17 cellular contexts compared by ENCODE assay signal in the genomic region with DNA sequence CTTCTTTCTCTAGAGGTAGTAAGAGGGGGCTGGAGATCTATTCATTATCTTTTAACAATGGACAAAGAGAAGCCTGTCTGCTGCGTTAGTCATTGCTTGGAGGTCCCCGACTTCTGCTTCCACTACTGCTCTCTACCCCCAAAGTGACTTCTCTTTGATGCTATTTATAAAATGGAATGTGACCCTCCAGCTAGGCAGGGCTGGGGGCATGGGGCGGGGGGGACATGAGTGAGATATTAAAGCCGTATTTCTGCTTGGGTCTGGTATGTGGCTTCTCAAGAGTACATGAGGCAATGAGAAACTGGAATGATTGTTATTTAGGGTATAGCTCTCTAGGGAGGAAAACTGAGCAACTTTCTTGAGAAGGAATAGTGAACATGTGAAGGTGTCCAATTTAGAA. TPM values are rescaled to one million over a fixed set of nuclear protein-coding genes. Genes with fewer than 3 reads are reported as not detected.
DNase-seq lines count a peak whose midpoint lies in the region; ATAC-seq lines count a peak whose summit lies in the region.
"Had no signal": no experiment of that assay in that cellular context is flagged by ENCODE, and none has a peak within 500 bp of the region (broad histone marks: within the 10 kb centered on the region; RNA-seq: fewer than 3 reads in every experiment).

No MANE protein-coding gene starts in this region.

- H3K18ac ChIP-seq in mesenchymal stem cell (ENCODE audit: low read depth in 1 of 2, low read length in 2 of 2): no peak overlapping the region

- H3K4me2 ChIP-seq in mesenchymal stem cell (ENCODE audit: low read length, poor library complexity, severe bottlenecking): peak overlapping the region; percentile 33
- H3K4me2 ChIP-seq: hepatocyte had no signal

- WGBS in mesenchymal stem cell: 15% methylated on average over 3 of the region's 4 CpGs

- H3K79me1 ChIP-seq in mesenchymal stem cell (replicated peaks; ENCODE audit: low read length, poor library complexity, severe bottlenecking): no peaks in the 10 kb centered on the region

- H3K36me3 ChIP-seq in mesenchymal stem cell (ENCODE audit: control insufficient read depth in 1 of 2, insufficient read depth in 2 of 2, low read depth in 1 of 2, low read length in 2 of 2): no peaks in the 10 kb centered on the region
- H3K36me3 ChIP-seq: WERI-Rb-1 had no signal

- no peak overlapping the region for H3K9ac ChIP-seq in mesenchymal stem cell (ENCODE audit: low read length)
- H3K9ac ChIP-seq: parathyroid adenoma had no signal

- H2AK5ac ChIP-seq in mesenchymal stem cell (ENCODE audit: low read length, severe bottlenecking): no peak overlapping the region

- H3K4me1 Mint-ChIP-seq in activated CD8-positive, alpha-beta T cell treated with anti-CD3 and anti-CD28 coated beads, Interleukin-2, amount 10 ng/mL, durations not matched to agents 7 days and 5 days (ENCODE audit: low read depth): no peaks in the 10 kb centered on the region

- no peak overlapping the region for H2BK15ac ChIP-seq in mesenchymal stem cell (ENCODE audit: low read depth, poor library complexity, severe bottlenecking)

- H3K36me3 Mint-ChIP-seq in activated CD8-positive, alpha-beta T cell treated with anti-CD3 and anti-CD28 coated beads, Interleukin-2, amount 10 ng/mL, durations not matched to agents 7 days and 5 days (ENCODE audit: low read depth): no peaks in the 10 kb centered on the region

- H2BK12ac ChIP-seq in mesenchymal stem cell (ENCODE audit: low read length in 2 of 2): no peak overlapping the region

- POLR2A ChIA-PET in activated CD8-positive, alpha-beta T cell treated with anti-CD3 and anti-CD28 coated beads, Interleukin-2, amount 10 ng/mL, durations not matched to agents 7 days and 5 days (lab: Charles Lee): no interaction called here

- H3K14ac ChIP-seq in mesenchymal stem cell (ENCODE audit: low read length in 2 of 2): no peak overlapping the region

- H3K27ac Mint-ChIP-seq in activated CD8-positive, alpha-beta T cell treated with anti-CD3 and anti-CD28 coated beads, Interleukin-2, amount 10 ng/mL, durations not matched to agents 7 days and 5 days: no peak overlapping the region

- H3K9me3 ChIP-seq in mesenchymal stem cell (ENCODE audit: control insufficient read depth, low read length): no peaks in the 10 kb centered on the region

- DNase-seq in AG08396 (ENCODE audit: low spot score): peak; percentile 11
- peak; percentile 69 for DNase-seq in MV-4-11 (lab: John Stamatoyannopoulos, UW)
- peak; percentile 32 for DNase-seq in dermis blood vessel endothelial cell
- DNase-seq in mesenchymal stem cell: peak; percentile 49
- no peak for DNase-seq in activated CD8-positive, alpha-beta T cell treated with anti-CD3 and anti-CD28 coated beads, Interleukin-2, amount 10 ng/mL, durations not matched to agents 7 days and 5 days
- DNase-seq in activated CD4-positive, CD25-positive, alpha-beta regulatory T cell (lab: John Stamatoyannopoulos, UW): no peak
- DNase-seq in D341Med (ENCODE audit: low spot score): no peak
- DNase-seq: activated T-cell treated with anti-CD3 and anti-CD28 coated beads, Interleukin-2, amount 50 U/mL, for 4 hours; amniotic stem cell; DMS53; NCI-H1694; NCI-H524; stimulated activated CD4-positive, alpha-beta T cell treated with anti-CD3 and anti-CD28 coated beads, Interleukin-2, amount 100 ng/mL, for 24 hours; WERI-Rb-1 had no signal

- no peak overlapping the region for H3K4me3 ChIP-seq in mesenchymal stem cell (ENCODE audit: insufficient read depth in 1 of 2, low read depth in 1 of 2, low read length in 2 of 2)
- H3K4me3 ChIP-seq: hepatocyte had no signal

- H2BK5ac ChIP-seq in mesenchymal stem cell (ENCODE audit: low read depth, low read length, poor library complexity, severe bottlenecking): no peak overlapping the region

- H3K27ac ChIP-seq in mesenchymal stem cell (ENCODE audit: low read length, poor library complexity, severe bottlenecking): no peak overlapping the region
- H3K27ac ChIP-seq: hepatocyte, parathyroid adenoma, WERI-Rb-1 had no signal

- CTCF ChIA-PET in activated CD8-positive, alpha-beta T cell treated with anti-CD3 and anti-CD28 coated beads, Interleukin-2, amount 10 ng/mL, durations not matched to agents 7 days and 5 days (lab: Charles Lee): interaction anchor here (0.9 kb wide), 1 partner anchor 238 kb away, joined by 4 read pairs; no protein-coding TSS in a partner anchor

- peaks cover 6% of the 10 kb centered on the region for H3K4me1 ChIP-seq in mesenchymal stem cell (ENCODE audit: control insufficient read depth, insufficient read depth, low read depth, low read length)
- H3K4me1 ChIP-seq: parathyroid adenoma had no signal

- no peak overlapping the region for H4K8ac ChIP-seq in mesenchymal stem cell (ENCODE audit: low read length)

- no peak overlapping the region for H3K4me3 Mint-ChIP-seq in activated CD8-positive, alpha-beta T cell treated with anti-CD3 and anti-CD28 coated beads, Interleukin-2, amount 10 ng/mL, durations not matched to agents 7 days and 5 days
- H3K4me3 Mint-ChIP-seq: activated T-cell treated with anti-CD3 and anti-CD28 coated beads, Interleukin-2, amount 50 U/mL, for 4 hours had no signal

- no peak overlapping the region for H2BK120ac ChIP-seq in mesenchymal stem cell (ENCODE audit: low read depth, low read length)

- peaks cover 2% of the 10 kb centered on the region for H3K27me3 Mint-ChIP-seq in activated CD8-positive, alpha-beta T cell treated with anti-CD3 and anti-CD28 coated beads, Interleukin-2, amount 10 ng/mL, durations not matched to agents 7 days and 5 days (ENCODE audit: low read depth)

- H2AFZ ChIP-seq in mesenchymal stem cell (ENCODE audit: low read depth, low read length): no peak overlapping the region
- H2AFZ ChIP-seq: hepatocyte, parathyroid adenoma had no signal

- H4K91ac ChIP-seq in mesenchymal stem cell (ENCODE audit: low read length): no peak overlapping the region

- no peak overlapping the region for H3K23ac ChIP-seq in mesenchymal stem cell (ENCODE audit: low read length in 2 of 2)

- no peak for ATAC-seq in HG02763 (IDR thresholded peaks at IDR 0.05; ENCODE audit: unreplicated experiment)
- ATAC-seq in activated CD8-positive, alpha-beta T cell treated with anti-CD3 and anti-CD28 coated beads, Interleukin-2, amount 10 ng/mL, durations not matched to agents 7 days and 5 days: no peak
- ATAC-seq: activated T-cell treated with anti-CD3 and anti-CD28 coated beads, Interleukin-2, amount 50 U/mL, for 4 hours had no signal

- no peak overlapping the region for H3K4ac ChIP-seq in mesenchymal stem cell (ENCODE audit: low read depth in 1 of 2, low read length in 2 of 2)

- H3K27me3 ChIP-seq in mesenchymal stem cell (ENCODE audit: control insufficient read depth in 1 of 2, insufficient read depth in 1 of 2, low read length in 2 of 2): no peaks in the 10 kb centered on the region
- H3K27me3 ChIP-seq: hepatocyte had no signal

- no peaks in the 10 kb centered on the region for H3K9me3 Mint-ChIP-seq in activated CD8-positive, alpha-beta T cell treated with anti-CD3 and anti-CD28 coated beads, Interleukin-2, amount 10 ng/mL, durations not matched to agents 7 days and 5 days (ENCODE audit: insufficient read depth)
- H3K9me3 Mint-ChIP-seq: activated T-cell treated with anti-CD3 and anti-CD28 coated beads, Interleukin-2, amount 50 U/mL, for 4 hours had no signal

RNA-seq across cellular contexts. Expression of a gene that starts 41.4 kb away (rescaled TPM):
- 154 and 162 TPM in 2 replicates for total RNA-seq in dermis blood vessel endothelial cell
- 54.8 TPM for polyA plus RNA-seq in mesenchymal stem cell (2013, experiment 1 of 2)
- 57.6 TPM for polyA plus RNA-seq in mesenchymal stem cell (2013, experiment 2 of 2)
- 10 to 100 TPM; 56.3 to 61.0 TPM for total RNA-seq in activated CD8-positive, alpha-beta T cell treated with anti-CD3 and anti-CD28 coated beads, Interleukin-2, amount 10 ng/mL, durations not matched to agents 7 days and 5 days

Comparison
In these comparisons a context has a peak if more than half of its experiments do, and no peak if none do; other contexts are left out.
1. DNase-seq: peak in AG08396 (single experiment), MV-4-11 (single experiment), dermis blood vessel endothelial cell (single experiment) and mesenchymal stem cell (single experiment); none in activated CD8-positive, alpha-beta T cell treated with anti-CD3 and anti-CD28 coated beads, Interleukin-2, amount 10 ng/mL, durations not matched to agents 7 days and 5 days (single experiment), activated CD4-positive, CD25-positive, alpha-beta regulatory T cell (0 of 4) and D341Med (single experiment).